Comparison of ENCODE assay signal across 8 cellular contexts in the genomic region with DNA sequence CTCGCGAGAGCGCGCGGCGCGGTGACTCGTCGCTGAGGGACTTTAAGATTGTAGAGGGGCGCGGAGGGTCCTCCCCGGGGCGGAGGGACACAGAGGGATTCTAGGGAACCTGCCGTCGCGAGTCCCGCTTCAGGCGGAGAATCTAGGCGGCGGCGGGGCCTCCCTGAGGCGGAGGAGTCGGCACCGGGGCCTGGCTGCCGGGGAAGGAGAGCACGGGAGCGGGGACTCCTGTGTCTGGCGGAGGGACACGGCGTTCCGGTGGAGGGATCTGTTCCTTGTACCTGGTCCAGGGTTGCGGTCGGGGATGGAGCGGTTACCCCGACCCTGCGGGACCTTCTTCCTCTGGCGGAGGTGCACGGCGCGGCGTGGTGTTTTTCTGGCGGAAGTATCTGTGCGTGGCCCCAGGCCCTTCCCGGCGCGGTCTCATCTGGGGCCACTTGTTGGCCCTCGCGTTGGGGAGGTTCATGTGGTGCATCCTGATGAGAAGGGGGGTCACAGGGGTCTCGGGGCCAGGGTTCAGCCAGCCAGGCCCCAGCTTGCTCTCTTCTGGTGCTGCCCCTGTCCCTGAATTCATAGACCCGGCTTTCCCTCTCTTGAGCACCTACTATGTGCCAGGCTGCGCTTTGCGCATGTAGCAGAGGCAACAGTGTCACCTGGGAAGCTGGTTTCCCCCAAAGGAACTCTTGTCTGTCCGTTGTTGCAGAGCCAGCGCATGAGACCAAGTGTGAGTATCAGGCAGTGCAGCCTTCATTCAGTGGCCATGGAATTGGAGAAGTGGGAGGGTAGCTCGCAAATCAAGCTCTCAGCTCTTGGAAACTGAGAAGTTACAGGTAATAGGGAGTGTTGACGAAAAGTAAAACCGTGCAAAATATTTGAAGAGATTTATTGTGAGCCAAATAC. TPM values are rescaled to one million over a fixed set of nuclear protein-coding genes. Genes with fewer than 3 reads are reported as not detected.
A peak's percentile ranks its signal among the peaks of the same experiment; 100 is the strongest.
DNase-seq lines count a peak whose midpoint lies in the region; ATAC-seq and TF ChIP-seq lines count a peak whose summit lies in the region.

No MANE protein-coding gene starts in this region.

- TF ChIP-seq CTCF in H9 (conservative IDR thresholded peaks at IDR 0.05): no peak
- TF ChIP-seq CTCF in omental fat pad (IDR thresholded peaks at IDR 0.05): no peak
- peak; percentile 12 for TF ChIP-seq CTCF in thoracic aorta (IDR thresholded peaks at IDR 0.05)

- H2BK5ac ChIP-seq in H9 (ENCODE audit: insufficient read length, low read length): no peak overlapping the region

- H3K4me1 ChIP-seq in H9 (ENCODE audit: insufficient read depth, low read length): no peaks in the 10 kb centered on the region
- H3K4me1 ChIP-seq in thoracic aorta (ENCODE audit: control insufficient read depth in 1 of 2, low read depth in 2 of 2): peaks cover 0 to 32% of the 10 kb centered on the region in 2 donors

- H3K27ac ChIP-seq in H9 (ENCODE audit: insufficient read length, low read depth, low read length): peak overlapping the region; percentile 77
- peak overlapping the region; percentile 96 to 98 for H3K27ac ChIP-seq in thoracic aorta

- H3K18ac ChIP-seq in H9 (ENCODE audit: insufficient read length, low read depth, low read length): peak overlapping the region; percentile 90

- H3K14ac ChIP-seq in H9 (ENCODE audit: insufficient read depth, low read length): peak overlapping the region; percentile 95

- peaks cover 11 to 33% (median 30%) of the 10 kb centered on the region in 3 experiments; a peak in 6 of 7 replicates for H3K36me3 Mint-ChIP-seq in H9 (ENCODE audit: insufficient read depth in 1 of 3, low read depth in 3 of 3)
- H3K36me3 Mint-ChIP-seq in activated naive CD4-positive, alpha-beta T cell treated with anti-CD3 and anti-CD28 coated beads for 36 hours (ENCODE audit: low read depth): peaks cover 32% of the 10 kb centered on the region

- no peaks in the 10 kb centered on the region for H3K27me3 ChIP-seq in H9 (ENCODE audit: insufficient read depth, low read length)
- no peaks in the 10 kb centered on the region for H3K27me3 ChIP-seq in thoracic aorta (replicated peaks; ENCODE audit: insufficient read depth)

- peak overlapping the region; percentile 86 to 89 for H3K4me3 Mint-ChIP-seq in H9
- H3K4me3 Mint-ChIP-seq in activated naive CD4-positive, alpha-beta T cell treated with anti-CD3 and anti-CD28 coated beads for 36 hours: peak overlapping the region; percentile 89

- H4K5ac ChIP-seq in H9 (ENCODE audit: insufficient read length, low read depth, low read length): no peak overlapping the region

- no peak overlapping the region for H2BK15ac ChIP-seq in H9 (ENCODE audit: low read depth, low read length)

- peak overlapping the region; percentile 93 for H3K4me3 ChIP-seq in thoracic aorta

- H2AFZ ChIP-seq in H9 (ENCODE audit: low read length): no peak overlapping the region

- no peak overlapping the region for H3K23ac ChIP-seq in H9 (ENCODE audit: insufficient read length, low read depth, low read length)

- no peaks in the 10 kb centered on the region for H4K20me1 ChIP-seq in H9 (ENCODE audit: control insufficient read depth, insufficient read depth, insufficient read length)

- no peak overlapping the region for H3K56ac ChIP-seq in H9 (ENCODE audit: insufficient read length, low read depth, low read length)

- no peak overlapping the region for H2BK20ac ChIP-seq in H9 (ENCODE audit: low read depth, low read length, poor library complexity, severe bottlenecking)

- H3K9ac ChIP-seq in H9 (ENCODE audit: extremely low read depth, insufficient read length, low read length): peak overlapping the region; percentile 89

- H3K23me2 ChIP-seq in H9 (ENCODE audit: insufficient read length, low read depth, low read length, poor library complexity, severe bottlenecking): peaks cover 12% of the 10 kb centered on the region

- no peaks in the 10 kb centered on the region for H3K27me3 Mint-ChIP-seq in H9 (ENCODE audit: low read depth)
- H3K27me3 Mint-ChIP-seq in activated naive CD4-positive, alpha-beta T cell treated with anti-CD3 and anti-CD28 coated beads for 36 hours (ENCODE audit: low read depth): no peaks in the 10 kb centered on the region

- H3K36me3 ChIP-seq in thoracic aorta: peaks cover 3% of the 10 kb centered on the region

- no peak overlapping the region for H2AK5ac ChIP-seq in H9 (ENCODE audit: insufficient read length, low read length)

- peaks cover 27 to 28% of the 10 kb centered on the region in 2 experiments for H3K4me1 Mint-ChIP-seq in H9
- H3K4me1 Mint-ChIP-seq in activated naive CD4-positive, alpha-beta T cell treated with anti-CD3 and anti-CD28 coated beads for 36 hours (ENCODE audit: low read depth): peaks cover 56% of the 10 kb centered on the region

- no peak overlapping the region for H4K91ac ChIP-seq in H9 (ENCODE audit: insufficient read length, low read depth, low read length)

- H3K9me3 ChIP-seq in H9 (ENCODE audit: control insufficient read depth, low read depth, low read length) (no peaks in the 10 kb centered on the region), thoracic aorta (no peaks in the 10 kb centered on the region)

- no peak overlapping the region for H2BK12ac ChIP-seq in H9 (ENCODE audit: insufficient read length, low read depth, low read length)

- no peaks in the 10 kb centered on the region for H3K9me3 Mint-ChIP-seq in H9
- H3K9me3 Mint-ChIP-seq in activated naive CD4-positive, alpha-beta T cell treated with anti-CD3 and anti-CD28 coated beads for 36 hours: no peaks in the 10 kb centered on the region

- peak; percentile 49 for ATAC-seq in omental fat pad (ENCODE audit: low FRiP score)
- peak; percentile 18 for ATAC-seq in thoracic aorta (ENCODE audit: insufficient number of reproducible peaks, low FRiP score, low read depth)

- peaks cover 13% of the 10 kb centered on the region; the same call in 1 of the 2 replicates for H3K79me2 ChIP-seq in H9 (ENCODE audit: insufficient read depth, low read length)

- peak overlapping the region; percentile 96 for H3K4me2 ChIP-seq in H9 (ENCODE audit: insufficient read depth, insufficient read length, low read length)

- H4K8ac ChIP-seq in H9 (replicated peaks; ENCODE audit: insufficient read length, low read depth, low read length): no peak overlapping the region

- peaks cover 11% of the 10 kb centered on the region for H3K79me1 ChIP-seq in H9 (ENCODE audit: insufficient read depth, low read depth, low read length, poor library complexity, severe bottlenecking)

- H3K4ac ChIP-seq in H9 (ENCODE audit: low read depth, low read length): no peak overlapping the region; the same call in 1 of the 2 replicates

- CTCF ChIA-PET in activated naive CD4-positive, alpha-beta T cell treated with anti-CD3 and anti-CD28 coated beads for 36 hours (lab: Charles Lee): interaction anchor here (0.7 to 1.0 kb wide), 2 partner anchors 26 to 95 kb away, joined by 3 to 6 read pairs; no protein-coding TSS in a partner anchor

- WGBS in H9 (ENCODE audit: extremely low coverage, insufficient read length, low lambda C conversion rate): no CpG with 5 or more reads among the region's 57 CpGs

- intact Hi-C loops in activated naive CD4-positive, alpha-beta T cell treated with anti-CD3 and anti-CD28 coated beads for 36 hours (cut with micrococcal nuclease): loop anchor here (1.0 to 2.0 kb wide), 3 partner anchors 25 to 719 kb away; a partner anchor contains a TSS

- H2BK120ac ChIP-seq in H9 (ENCODE audit: low read depth, low read length, poor library complexity, severe bottlenecking): peak overlapping the region; percentile 94

- peak; percentile 82 for DNase-seq in GDM1 (lab: John Stamatoyannopoulos, UW)
- peak; percentile 89 for DNase-seq in H9
- DNase-seq in M059J (ENCODE audit: low read depth): peak; percentile 78
- DNase-seq in SHP77 treated with DMSO at 0.1 percent for 48 hours (lab: John Stamatoyannopoulos, UW): peak; percentile 97
- peak; percentile 86 for DNase-seq in activated naive CD4-positive, alpha-beta T cell treated with anti-CD3 and anti-CD28 coated beads for 36 hours
- peak; percentile 54 for DNase-seq in globus pallidus (ENCODE audit: low spot score)
- peak; percentile 59 for DNase-seq in omental fat pad (ENCODE audit: low spot score)
- peak; percentile 27 for DNase-seq in thoracic aorta (ENCODE audit: low spot score)

- peak overlapping the region; percentile 95 to 100 (median 99) for H3K27ac Mint-ChIP-seq in H9
- peak overlapping the region; percentile 97 for H3K27ac Mint-ChIP-seq in activated naive CD4-positive, alpha-beta T cell treated with anti-CD3 and anti-CD28 coated beads for 36 hours

- no peak overlapping the region for H3T11ph ChIP-seq in H9 (ENCODE audit: low read length)

RNA-seq across cellular contexts. Expression of a gene that starts 0.6 kb away (rescaled TPM):
- total RNA-seq in H9 (2021): 16.5 TPM in 2 replicates
- 4.5 and 4.9 TPM in 2 replicates for total RNA-seq in M059J (2014; rRNA removed; shearing (Covaris generic))
- total RNA-seq in activated naive CD4-positive, alpha-beta T cell treated with anti-CD3 and anti-CD28 coated beads for 36 hours: 1 to 10 TPM; 4.5 to 5.0 TPM
- total RNA-seq in omental fat pad: 1 to 10 TPM; 3.5 to 4.4 (median 3.9) TPM
- total RNA-seq in thoracic aorta: 1 to 10 TPM; 4.1 to 5.0 TPM

RNA-seq across cellular contexts. Expression of a gene that starts 41.5 kb away (rescaled TPM):
- total RNA-seq in H9 (2021): not detected in 2 replicates
- total RNA-seq in M059J (2014; rRNA removed; shearing (Covaris generic)): 0.10 and 0.86 TPM in 2 replicates
- total RNA-seq in activated naive CD4-positive, alpha-beta T cell treated with anti-CD3 and anti-CD28 coated beads for 36 hours: not detected
- total RNA-seq in omental fat pad: not detected
- under 1 TPM in 1 of 2 donors, not detected in 1; 0.95 TPM for total RNA-seq in thoracic aorta

Comparison
In these comparisons a context has a peak if more than half of its experiments do, and no peak if none do; other contexts are left out.
1. Peak in every context shown above with its lines: DNase-seq, ATAC-seq, H3K4me3 ChIP-seq and H3K27ac ChIP-seq.
2. DNase-seq: peak in every context shown above with its lines; median percentile 97 in SHP77 treated with DMSO at 0.1 percent for 48 hours; 89 in H9; 86 in activated naive CD4-positive, alpha-beta T cell treated with anti-CD3 and anti-CD28 coated beads for 36 hours; 82 in GDM1; 78 in M059J; 59 in omental fat pad; 54 in globus pallidus; 27 in thoracic aorta.